ENCODE assay signal across 8 cellular contexts in genomic region chr2:130355181-130355577, GRCh38. TPM values are rescaled to one million over a fixed set of nuclear protein-coding genes. Genes with fewer than 3 reads are reported as not detected.
DNase-seq lines count a peak whose midpoint lies in the region; ATAC-seq, FAIRE-seq and TF ChIP-seq lines count a peak whose summit lies in the region.

No MANE protein-coding gene starts in this region.

- H3K9me3 Mint-ChIP-seq in IgD-negative memory B cell (peaks cover 0 to 1% (median under 1%) of the 10 kb centered on the region in 3 donors), memory B cell (no peaks in the 10 kb centered on the region)

- 81% methylated on average over 5 of the region's 19 CpGs for WGBS in mammary epithelial cell (ENCODE audit: low coverage, missing lambda C conversion rate)

- peak overlapping the region; percentile 98 for H2AFZ ChIP-seq in mammary epithelial cell (ENCODE audit: low read depth, low read length)

- H3K79me2 ChIP-seq in mammary epithelial cell (ENCODE audit: insufficient read depth, low read length): peaks cover 4% of the 10 kb centered on the region

- no TSS peak for BruUV-seq in mammary epithelial cell (replicated peaks; lab: Mats Ljungman, UMichigan)

- DNase-seq in mammary epithelial cell: no peak
- DNase-seq in memory B cell (ENCODE audit: low spot score in 2 of 2): no peak
- DNase-seq in uterus: no peak
- DNase-seq in GM19239 (ENCODE audit: insufficient read length, low spot score): no peak
- DNase-seq in stimulated activated CD4-positive, alpha-beta T cell treated with anti-CD3 and anti-CD28 coated beads, Interleukin-4, amount 100 ng/mL, for 24 hours: no peak

- peaks cover 49 to 62% (median 54%) of the 10 kb centered on the region in 10 experiments for H3K4me1 ChIP-seq in BLaER1 treated with 17β-estradiol and CSF1 and Interleukin-3, amounts not matched to agents 10 nM and 100 nM
- H3K4me1 ChIP-seq in mammary epithelial cell (ENCODE audit: insufficient read depth, low read length) (peaks cover 5% of the 10 kb centered on the region), uterus (no peaks in the 10 kb centered on the region)

- H3K36me3 ChIP-seq in BLaER1 treated with 17β-estradiol and CSF1 and Interleukin-3, amounts not matched to agents 10 nM and 100 nM: peaks cover 0 to 5% (median 0%) of the 10 kb centered on the region in 11 experiments; a peak in 1 of 22 replicates
- H3K36me3 ChIP-seq in mammary epithelial cell (ENCODE audit: insufficient read depth, low read length): no peaks in the 10 kb centered on the region
- H3K36me3 ChIP-seq in uterus: no peaks in the 10 kb centered on the region

- peak overlapping the region in 10 of 11 experiments; percentile 36 to 71 (median 67); a peak in 17 of 22 replicates for H3K27ac ChIP-seq in BLaER1 treated with 17β-estradiol and CSF1 and Interleukin-3, amounts not matched to agents 10 nM and 100 nM
- no peak overlapping the region for H3K27ac ChIP-seq in mammary epithelial cell (ENCODE audit: insufficient read depth, low read depth, low read length)
- peak overlapping the region; percentile 66 to 75 for H3K27ac ChIP-seq in uterus

- H3K9me3 ChIP-seq in BLaER1 treated with 17β-estradiol and CSF1 and Interleukin-3, amounts not matched to agents 10 nM and 100 nM (replicated peaks in 1 of 11): no peaks in the 10 kb centered on the region
- H3K9me3 ChIP-seq in mammary epithelial cell (replicated peaks; ENCODE audit: insufficient read depth, low read length): no peaks in the 10 kb centered on the region
- H3K9me3 ChIP-seq in uterus: no peaks in the 10 kb centered on the region

- H3K4me1 Mint-ChIP-seq in IgD-negative memory B cell (peaks cover 21 to 27% (median 22%) of the 10 kb centered on the region in 3 donors), memory B cell (peaks cover 25% of the 10 kb centered on the region)

- H3K4me2 ChIP-seq in BLaER1 treated with 17β-estradiol and CSF1 and Interleukin-3, amounts not matched to agents 10 nM and 100 nM: peak overlapping the region; percentile 79 to 98 (median 93)
- H3K4me2 ChIP-seq in mammary epithelial cell (ENCODE audit: insufficient read depth, low read depth, low read length): peak overlapping the region; percentile 97

- TF ChIP-seq POLR2A in uterus (IDR thresholded peaks at IDR 0.05): no peak

- H4K20me1 ChIP-seq in BLaER1 treated with 17β-estradiol and CSF1 and Interleukin-3, amounts not matched to agents 10 nM and 100 nM: peaks cover 0 to 17% (median 6%) of the 10 kb centered on the region in 11 experiments; a peak in 7 of 22 replicates
- no peaks in the 10 kb centered on the region for H4K20me1 ChIP-seq in mammary epithelial cell (ENCODE audit: insufficient read depth, low read length)

- H3K27me3 Mint-ChIP-seq in IgD-negative memory B cell (no peaks in the 10 kb centered on the region), memory B cell (no peaks in the 10 kb centered on the region)

- H3K4me3 Mint-ChIP-seq in IgD-negative memory B cell (peak overlapping the region; percentile 79 to 87 (median 86)), memory B cell (peak overlapping the region; percentile 86)

- dilution Hi-C loops in mammary epithelial cell (cut with HindIII; ENCODE audit: low sequenced_read_pairs): no loop called here

- H3K36me3 Mint-ChIP-seq in IgD-negative memory B cell (peaks cover 3% of the 10 kb centered on the region), memory B cell (no peaks in the 10 kb centered on the region)

- in situ Hi-C loops in mammary epithelial cell (cut with MboI; ENCODE audit: low sequenced_read_pairs in 2 of 2): loop anchor here in 1 of 2 donors (25.0 kb wide), 1 partner anchor 382 kb away; the partner anchor contains the start of gene GPR148

- peak overlapping the region; percentile 63 to 85 (median 78) for H3K4me3 ChIP-seq in BLaER1 treated with 17β-estradiol and CSF1 and Interleukin-3, amounts not matched to agents 10 nM and 100 nM
- peak overlapping the region; percentile 54 to 81 (median 72) for H3K4me3 ChIP-seq in mammary epithelial cell (replicated peaks in 1 of 3; ENCODE audit: insufficient read depth in 1 of 3, low read depth in 2 of 3, low read length in 3 of 3)
- H3K4me3 ChIP-seq in uterus: peak overlapping the region; percentile 47 to 74

- H3K27ac Mint-ChIP-seq in IgD-negative memory B cell (peak overlapping the region in 1 of 3 donors; percentile 17), memory B cell (no peak overlapping the region)

- peaks cover 0 to 4% (median 0%) of the 10 kb centered on the region in 11 experiments; a peak in 1 of 22 replicates for H3K27me3 ChIP-seq in BLaER1 treated with 17β-estradiol and CSF1 and Interleukin-3, amounts not matched to agents 10 nM and 100 nM
- H3K27me3 ChIP-seq in mammary epithelial cell (ENCODE audit: insufficient read depth, low read length) (no peaks in the 10 kb centered on the region), uterus (no peaks in the 10 kb centered on the region)

- peak overlapping the region; percentile 73 to 86 (median 80) for H3K9ac ChIP-seq in BLaER1 treated with 17β-estradiol and CSF1 and Interleukin-3, amounts not matched to agents 10 nM and 100 nM
- H3K9ac ChIP-seq in mammary epithelial cell (ENCODE audit: insufficient read depth, low read length): no peak overlapping the region

- FAIRE-seq in GM19239 (lab: Jason Lieb, UNC): no peak

- intact Hi-C loops in mammary epithelial cell (cut with micrococcal nuclease): loop anchor here (1.0 kb wide), 1 partner anchor 13 kb away; the partner anchor contains the start of gene IMP4
- intact Hi-C loops in uterus (cut with DNase I; ENCODE audit: low total_unique reads): no loop called here

- TF ChIP-seq CTCF in mammary epithelial cell (conservative IDR thresholded peaks at IDR 0.05 in 1 of 2, IDR thresholded peaks at IDR 0.05 in 1 of 2; ENCODE audit: extremely low read depth in 1 of 2, insufficient read depth in 1 of 2, low read depth in 1 of 2, low read length in 2 of 2) (no peak), uterus (IDR thresholded peaks at IDR 0.05) (no peak)

- ATAC-seq in memory B cell (ENCODE audit: low read depth) (no peak), HG02678 (IDR thresholded peaks at IDR 0.05; ENCODE audit: unreplicated experiment) (no peak)

- CTCF ChIA-PET in mammary epithelial cell (lab: Charles Lee; ENCODE audit: low non-redundant PET): interaction anchor here (0.6 kb wide), 2 partner anchors 13 to 174 kb away, joined by 3 read pairs; partner anchors contain the start of gene SMPD4

RNA-seq across cellular contexts. Expression of gene PTPN18, which starts 0.7 kb away (rescaled TPM):
- polyA plus RNA-seq in IgD-negative memory B cell (124 TPM), mammary epithelial cell (33.0 TPM)
- total RNA-seq in mammary epithelial cell (10 to 100 TPM; 18.8 to 39.5 TPM), uterus (10 to 100 TPM; 29.6 to 65.6 (median 46.3) TPM)
- 30.3 TPM for polyA minus RNA-seq in mammary epithelial cell

RNA-seq across cellular contexts. Expression of gene IMP4, which starts 12.5 kb away (rescaled TPM):
- polyA plus RNA-seq in IgD-negative memory B cell (102 TPM), mammary epithelial cell (136 TPM)
- total RNA-seq in mammary epithelial cell (10 to 100 TPM; 81.6 to 83.9 TPM), uterus (10 to 100 TPM; 25.1 to 51.8 (median 43.3) TPM)
- polyA minus RNA-seq in mammary epithelial cell: 64.2 TPM
